8 cellular contexts compared by ENCODE assay signal in the genomic region with DNA sequence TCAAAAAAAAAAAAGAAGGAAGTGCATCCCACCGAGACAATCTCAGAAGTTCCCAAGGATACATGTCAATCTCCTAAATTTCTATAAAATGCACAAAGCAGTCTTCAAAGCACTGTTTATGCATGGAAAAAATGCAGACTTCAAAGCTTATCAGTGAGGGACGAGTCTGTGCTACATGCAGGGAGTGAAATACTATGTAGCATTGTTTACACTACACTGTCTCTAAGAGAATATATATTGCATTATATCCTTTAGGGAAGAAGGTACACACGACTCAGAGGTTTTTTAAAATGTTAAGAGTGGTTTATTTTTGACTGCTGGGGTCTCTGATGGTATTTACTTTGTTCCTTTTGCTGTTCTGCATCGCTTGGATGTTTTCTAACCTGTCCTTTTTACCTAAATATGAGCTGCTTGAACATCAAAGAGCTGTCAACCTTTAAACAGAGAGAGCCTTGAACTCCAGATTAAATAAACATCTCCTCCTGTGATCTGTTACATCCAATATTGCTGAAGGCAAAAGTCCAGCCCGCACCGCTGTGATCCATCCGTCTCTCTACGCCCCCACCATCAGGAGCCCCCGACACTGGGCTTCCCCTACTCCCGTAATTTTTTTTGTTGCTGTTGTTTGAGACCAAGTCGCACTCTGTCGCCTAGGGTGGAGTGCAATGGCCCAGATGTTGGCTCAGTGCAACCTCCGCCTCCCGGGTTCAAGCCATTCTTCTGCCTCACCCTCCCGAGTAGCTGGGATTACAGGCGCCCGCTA. TPM values are rescaled to one million over a fixed set of nuclear protein-coding genes. Genes with fewer than 3 reads are reported as not detected.
DNase-seq lines count a peak whose midpoint lies in the region; ATAC-seq and TF ChIP-seq lines count a peak whose summit lies in the region.

No MANE protein-coding gene starts in this region.

- no peak for TF ChIP-seq POLR2A in body of pancreas (IDR thresholded peaks at IDR 0.05)
- no peak for TF ChIP-seq POLR2A in uterus (IDR thresholded peaks at IDR 0.05)

- no peaks in the 10 kb centered on the region for H3K9me3 ChIP-seq in heart right ventricle
- H3K9me3 ChIP-seq in body of pancreas: no peaks in the 10 kb centered on the region
- no peaks in the 10 kb centered on the region for H3K9me3 ChIP-seq in uterus

- H3K4me3 ChIP-seq in heart right ventricle (peak overlapping the region; percentile 47 to 81 (median 66)), body of pancreas (peak overlapping the region; percentile 56 to 80), uterus (peak overlapping the region; percentile 69 to 89)

- H3K4me1 ChIP-seq in heart right ventricle (peaks cover 7 to 66% (median 52%) of the 10 kb centered on the region in 9 donors), body of pancreas (peaks cover 54% of the 10 kb centered on the region), uterus (peaks cover 3 to 7% of the 10 kb centered on the region in 2 donors)

- H3K27me3 ChIP-seq in heart right ventricle (no peaks in the 10 kb centered on the region), body of pancreas (no peaks in the 10 kb centered on the region), uterus (no peaks in the 10 kb centered on the region)

- 19 to 26% methylated on average over 17 of the region's 17 CpGs for WGBS in heart right ventricle, 2 donors
- 9 to 14% methylated on average over 16 to 17 of the region's 17 CpGs for WGBS in body of pancreas, 2 donors

- no peak for ATAC-seq in heart right ventricle
- no peak for ATAC-seq in Right ventricle myocardium superior (ENCODE audit: poor library complexity)
- no peak for ATAC-seq in body of pancreas
- no peak for ATAC-seq in HG02870 (IDR thresholded peaks at IDR 0.05; ENCODE audit: unreplicated experiment)
- ATAC-seq in HG02759 (IDR thresholded peaks at IDR 0.05; ENCODE audit: unreplicated experiment): no peak

- TF ChIP-seq CTCF in heart right ventricle (IDR thresholded peaks at IDR 0.05) (no peak), body of pancreas (IDR thresholded peaks at IDR 0.05) (no peak), uterus (IDR thresholded peaks at IDR 0.05) (no peak)

- peaks cover 0 to 8% (median 0%) of the 10 kb centered on the region in 9 donors for H3K36me3 ChIP-seq in heart right ventricle
- H3K36me3 ChIP-seq in body of pancreas (replicated peaks in 1 of 2; ENCODE audit: insufficient read depth in 1 of 2, low read depth in 2 of 2): no peaks in the 10 kb centered on the region
- no peaks in the 10 kb centered on the region for H3K36me3 ChIP-seq in uterus

- intact Hi-C loops in heart right ventricle (cut with DNase I) (loop anchor here in 8 of 10 donors (5.0 to 10.0 kb wide), 4 partner anchors 55 to 817 kb away; partner anchors contain the start of genes C16orf95 (in 3 of the 8) and FOXC2 (in 1 of the 8)), Right ventricle myocardium superior (cut with DNase I) (loop anchor here (5.0 kb wide), 1 partner anchor 55 kb away; no protein-coding TSS in a partner anchor), body of pancreas (cut with DNase I) (no loop called here), uterus (cut with DNase I; ENCODE audit: low total_unique reads) (no loop called here)

- DNase-seq in heart right ventricle (no peak), Right ventricle myocardium superior (no peak), body of pancreas (no peak), medulla oblongata (ENCODE audit: extremely low spot score) (peak; percentile 13), uterus (no peak), NCI-H1105 (lab: John Stamatoyannopoulos, UW) (no peak)

- peak overlapping the region; percentile 74 to 92 (median 90) for H3K27ac ChIP-seq in heart right ventricle
- peak overlapping the region; percentile 53 to 89 (median 84) for H3K27ac ChIP-seq in body of pancreas
- H3K27ac ChIP-seq in uterus: peak overlapping the region; percentile 95 to 96

RNA-seq across cellular contexts. Expression of gene FBXO31, which starts 1.4 kb away (rescaled TPM):
- total RNA-seq in heart right ventricle (10 to 100 TPM; 58.3 to 94.3 (median 74.0) TPM), Right ventricle myocardium superior (78.9 TPM), body of pancreas (10 to 100 TPM; 35.5 to 46.8 TPM), uterus (100 to 1,000 TPM in 1 of 4 donors, 10 to 100 TPM in 3; 35.2 to 309 (median 74.8) TPM)
- polyA plus RNA-seq in heart right ventricle: 10 to 100 TPM; 15.1 to 21.4 TPM

RNA-seq across cellular contexts. Expression of gene MAP1LC3B, which starts 9.9 kb away (rescaled TPM):
- total RNA-seq in heart right ventricle (100 to 1,000 TPM; 109 to 141 (median 125) TPM), Right ventricle myocardium superior (118 TPM), body of pancreas (10 to 100 TPM; 18.5 to 22.8 TPM), uterus (10 to 100 TPM; 26.3 to 79.7 (median 58.0) TPM)
- 100 to 1,000 TPM in 1 of 2 donors, 10 to 100 TPM in 1; 47.0 to 161 TPM for polyA plus RNA-seq in heart right ventricle

Comparison
In these comparisons a context has a peak if more than half of its experiments do, and no peak if none do; other contexts are left out.
1. intact Hi-C loops: an anchor here in heart right ventricle (5.0 to 10.0 kb wide) and Right ventricle myocardium superior (5.0 kb wide); none called in body of pancreas and uterus.